ENCODE assay signal across 14 cellular contexts in the genomic region with DNA sequence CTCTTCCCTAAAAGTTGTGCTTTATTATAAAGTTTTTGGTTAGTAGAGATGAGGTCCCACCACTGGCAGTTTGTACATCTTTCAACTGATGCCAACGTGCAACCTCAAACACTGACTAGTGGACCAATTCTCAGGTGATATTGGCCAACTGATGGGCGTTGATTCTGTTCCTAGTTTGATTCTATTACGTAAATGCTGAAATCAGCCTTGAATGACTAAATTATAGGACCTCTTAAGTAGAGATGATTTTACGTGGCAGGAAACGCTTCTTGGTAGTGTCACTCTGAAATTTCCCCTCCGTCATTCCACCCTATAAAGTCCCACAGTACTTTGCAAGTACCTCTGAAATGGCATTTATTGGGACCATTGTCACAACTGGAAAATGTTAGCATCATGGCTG. TPM values are rescaled to one million over a fixed set of nuclear protein-coding genes. Genes with fewer than 3 reads are reported as not detected.
DNase-seq lines count a peak whose midpoint lies in the region; ATAC-seq, FAIRE-seq and TF ChIP-seq lines count a peak whose summit lies in the region.
"Had no signal": no experiment of that assay in that cellular context is flagged by ENCODE, and none has a peak within 500 bp of the region (broad histone marks: within the 10 kb centered on the region; RNA-seq: fewer than 3 reads in every experiment).

No MANE protein-coding gene starts in this region.

- no peak for TF ChIP-seq CTCF in astrocyte (IDR thresholded peaks at IDR 0.05; ENCODE audit: insufficient read depth, low read depth, low read length)
- no peak for TF ChIP-seq CTCF in osteocyte (IDR thresholded peaks at IDR 0.05)
- no peak for TF ChIP-seq CTCF in endodermal cell (conservative IDR thresholded peaks at IDR 0.05)

- H3K27ac ChIP-seq in astrocyte (ENCODE audit: low read depth, low read length) = peak overlapping the region; percentile 5
- no peak overlapping the region for H3K27ac ChIP-seq in endodermal cell (ENCODE audit: low read depth, low read length)
- H3K27ac ChIP-seq: neural progenitor cell had no signal

- H3K27ac Mint-ChIP-seq in astrocyte (ENCODE audit: unreplicated experiment) = peak overlapping the region; percentile 1
- peak overlapping the region; percentile 32 for H3K27ac Mint-ChIP-seq in osteocyte (ENCODE audit: unreplicated experiment)
- H3K27ac Mint-ChIP-seq in endodermal cell = no peak overlapping the region
- H3K27ac Mint-ChIP-seq: neural progenitor cell had no signal

- H3K9me3 ChIP-seq in astrocyte (ENCODE audit: insufficient read depth, low read depth, low read length) (no peaks in the 10 kb centered on the region), endodermal cell (ENCODE audit: control insufficient read depth, low read length) (no peaks in the 10 kb centered on the region)

- H3K36me3 Mint-ChIP-seq in astrocyte (ENCODE audit: low read depth, unreplicated experiment) (peaks cover 12% of the 10 kb centered on the region), osteocyte (ENCODE audit: unreplicated experiment) (peaks cover 21% of the 10 kb centered on the region), endodermal cell (ENCODE audit: low read depth) (peaks cover 33% of the 10 kb centered on the region)

- ATAC-seq in GM19467 (IDR thresholded peaks at IDR 0.05; ENCODE audit: unreplicated experiment) = no peak

- peak overlapping the region; percentile 67 for H3K4me2 ChIP-seq in astrocyte (ENCODE audit: low read length)
- H3K4me2 ChIP-seq: neural progenitor cell had no signal

- H3K4me1 ChIP-seq in astrocyte (ENCODE audit: insufficient read depth, low read length) = peaks cover 14% of the 10 kb centered on the region
- no peaks in the 10 kb centered on the region for H3K4me1 ChIP-seq in endodermal cell (ENCODE audit: control insufficient read depth, insufficient read depth, low read length)
- H3K4me1 ChIP-seq: neural progenitor cell had no signal

- H3K27me3 ChIP-seq in astrocyte (ENCODE audit: insufficient read depth, low read length) (no peaks in the 10 kb centered on the region), endodermal cell (ENCODE audit: control insufficient read depth, insufficient read depth, low read length, poor library complexity, severe bottlenecking) (no peaks in the 10 kb centered on the region)
- H3K27me3 ChIP-seq: neural progenitor cell had no signal

- 90 to 95% methylated on average over 6 of the region's 6 CpGs for WGBS in endodermal cell (ENCODE audit: insufficient coverage in 1 of 2, insufficient read length in 1 of 2), 2 experiments

- H3K4me3 Mint-ChIP-seq in astrocyte (ENCODE audit: unreplicated experiment) (no peak overlapping the region), osteocyte (ENCODE audit: unreplicated experiment) (no peak overlapping the region), endodermal cell (no peak overlapping the region)
- H3K4me3 Mint-ChIP-seq: neural progenitor cell had no signal

- H3K4me3 ChIP-seq in astrocyte (ENCODE audit: insufficient read depth, low read depth, low read length) (no peak overlapping the region), endodermal cell (ENCODE audit: low read length) (no peak overlapping the region)
- H3K4me3 ChIP-seq: neural progenitor cell had no signal

- peaks cover 8% of the 10 kb centered on the region for H3K4me1 Mint-ChIP-seq in astrocyte (ENCODE audit: low read depth, unreplicated experiment)
- peaks cover 29% of the 10 kb centered on the region for H3K4me1 Mint-ChIP-seq in osteocyte (ENCODE audit: unreplicated experiment)
- H3K4me1 Mint-ChIP-seq in endodermal cell = no peaks in the 10 kb centered on the region
- H3K4me1 Mint-ChIP-seq: neural progenitor cell had no signal

- H3K79me2 ChIP-seq in astrocyte (ENCODE audit: insufficient read depth, low read length) = no peaks in the 10 kb centered on the region

- H3K9me3 Mint-ChIP-seq in astrocyte (ENCODE audit: unreplicated experiment) (peaks cover 2% of the 10 kb centered on the region), osteocyte (ENCODE audit: unreplicated experiment) (no peaks in the 10 kb centered on the region), endodermal cell (no peaks in the 10 kb centered on the region)
- H3K9me3 Mint-ChIP-seq: neural progenitor cell had no signal

- H3K9ac ChIP-seq in astrocyte (ENCODE audit: low read length) (no peak overlapping the region), endodermal cell (ENCODE audit: extremely low read depth, low read length, poor library complexity, severe bottlenecking) (no peak overlapping the region)
- H3K9ac ChIP-seq: neural progenitor cell had no signal

- DNase-seq in NOMO-1 treated with DMSO at 0.1 percent for 48 hours (lab: John Stamatoyannopoulos, UW; ENCODE audit: unreplicated experiment) (peak; percentile 63), NOMO-1 treated with dmso at 0.1 percent for 144 hours (lab: John Stamatoyannopoulos, UW; ENCODE audit: unreplicated experiment) (no peak), NCI-H460 (ENCODE audit: extremely low read depth, low read depth) (peak; percentile 41), astrocyte (ENCODE audit: low read depth) (no peak), osteocyte (ENCODE audit: extremely low spot score, unreplicated experiment) (no peak), endodermal cell (no peak), NCI-H774 (lab: John Stamatoyannopoulos, UW) (no peak)
- DNase-seq: H7, NCI-H1048 had no signal

- FAIRE-seq in astrocyte (lab: Jason Lieb, UNC) = no peak

- peaks cover 11% of the 10 kb centered on the region for H4K20me1 ChIP-seq in astrocyte (ENCODE audit: insufficient read depth, low read length)

- no peaks in the 10 kb centered on the region for H3K27me3 Mint-ChIP-seq in astrocyte (ENCODE audit: low read depth, unreplicated experiment)
- H3K27me3 Mint-ChIP-seq in osteocyte (ENCODE audit: unreplicated experiment) = no peaks in the 10 kb centered on the region
- no peaks in the 10 kb centered on the region for H3K27me3 Mint-ChIP-seq in endodermal cell (ENCODE audit: insufficient read depth)

- peaks cover 21% of the 10 kb centered on the region for H3K36me3 ChIP-seq in astrocyte (ENCODE audit: insufficient read depth, low read length)
- H3K36me3 ChIP-seq in endodermal cell (ENCODE audit: control insufficient read depth, insufficient read depth, low read length) = peaks cover 35% of the 10 kb centered on the region

- no peak overlapping the region for H2AFZ ChIP-seq in astrocyte (ENCODE audit: low read depth, low read length)
- H2AFZ ChIP-seq: neural progenitor cell had no signal

RNA-seq across cellular contexts. Expression of a gene that starts 8.8 kb away (rescaled TPM):
- total RNA-seq in NCI-H460 (2014; rRNA removed; shearing (Covaris generic)) = not detected in 2 replicates
- not detected in 2 replicates for polyA plus RNA-seq in NCI-H460 (2014; cell fraction: nucleus; rRNA removed)
- 0.20 TPM in 1 of 2 replicates, not detected in the other for total RNA-seq in astrocyte
- not detected in 2 replicates for total RNA-seq in osteocyte
- not detected for total RNA-seq in endodermal cell
- 0.36 TPM for polyA plus RNA-seq in endodermal cell (2013, experiment 1 of 2)
- polyA plus RNA-seq in endodermal cell (2013, experiment 2 of 2) = not detected
- total RNA-seq: aorta, kidney epithelial cell had no signal
- polyA plus RNA-seq: esophagus had no signal

RNA-seq across cellular contexts. Expression of a gene that starts 11.8 kb away (rescaled TPM):
- 17.0 and 23.7 TPM in 2 replicates for total RNA-seq in NCI-H460 (2014; rRNA removed; shearing (Covaris generic))
- 51.7 and 75.6 TPM in 2 replicates for polyA plus RNA-seq in NCI-H460 (2014; cell fraction: nucleus; rRNA removed)
- total RNA-seq in astrocyte (31.9 and 36.9 TPM in 2 replicates), osteocyte (35.0 and 39.2 TPM in 2 replicates), endodermal cell (10 to 100 TPM; 45.0 to 47.3 TPM)
- 43.3 TPM for polyA plus RNA-seq in endodermal cell (2013, experiment 1 of 2)
- 38.3 TPM for polyA plus RNA-seq in endodermal cell (2013, experiment 2 of 2)

RNA-seq across cellular contexts. Expression of a gene that starts 42.5 kb away (rescaled TPM):
- total RNA-seq in NCI-H460 (2014; rRNA removed; shearing (Covaris generic)) = 52.1 and 52.2 TPM in 2 replicates
- 36.5 and 55.1 TPM in 2 replicates for polyA plus RNA-seq in NCI-H460 (2014; cell fraction: nucleus; rRNA removed)
- total RNA-seq in astrocyte (38.9 and 48.5 TPM in 2 replicates), osteocyte (50.8 and 54.7 TPM in 2 replicates), endodermal cell (10 to 100 TPM; 37.4 to 38.5 TPM)
- 43.5 TPM for polyA plus RNA-seq in endodermal cell (2013, experiment 1 of 2)
- 51.4 TPM for polyA plus RNA-seq in endodermal cell (2013, experiment 2 of 2)

RNA-seq across cellular contexts. Expression of a gene that starts 43.0 kb away (rescaled TPM):
- 2.5 and 2.6 TPM in 2 replicates for total RNA-seq in NCI-H460 (2014; rRNA removed; shearing (Covaris generic))
- 1.3 and 1.5 TPM in 2 replicates for polyA plus RNA-seq in NCI-H460 (2014; cell fraction: nucleus; rRNA removed)
- total RNA-seq in astrocyte (2.2 and 2.5 TPM in 2 replicates), osteocyte (6.8 and 7.2 TPM in 2 replicates), endodermal cell (1 to 10 TPM; 4.3 to 7.4 TPM)
- 2.6 TPM for polyA plus RNA-seq in endodermal cell (2013, experiment 1 of 2)
- polyA plus RNA-seq in endodermal cell (2013, experiment 2 of 2) = 2.9 TPM

Comparison
In these comparisons a context has a peak if more than half of its experiments do, and no peak if none do; other contexts are left out.
1. DNase-seq: peak in NOMO-1 treated with DMSO at 0.1 percent for 48 hours (single experiment) and NCI-H460 (single experiment); none in NOMO-1 treated with dmso at 0.1 percent for 144 hours (single experiment), astrocyte (single experiment), osteocyte (single experiment), endodermal cell (single experiment) and NCI-H774 (single experiment).